ENCODE assay signal across 9 cellular contexts in genomic region chr12:64660237-64661018, GRCh38.
A peak's percentile ranks its signal among the peaks of the same experiment; 100 is the strongest.
DNase-seq lines count a peak whose midpoint lies in the region; ATAC-seq lines count a peak whose summit lies in the region.
"Had no signal": no experiment of that assay in that cellular context is flagged by ENCODE, and none has a peak within 500 bp of the region (broad histone marks: within the 10 kb centered on the region; RNA-seq: fewer than 3 reads in every experiment).

No MANE protein-coding gene starts in this region.

- no peak for DNase-seq in superior temporal gyrus (ENCODE audit: extremely low spot score)
- DNase-seq in NCI-H2227 treated with DMSO at 0.1 percent for 48 hours (lab: John Stamatoyannopoulos, UW): no peak
- no peak for DNase-seq in AG20443 (ENCODE audit: low spot score)
- DNase-seq in AG08396 (ENCODE audit: low spot score): no peak
- DNase-seq: NCI-H1105 had no signal

- H3K4me1 Mint-ChIP-seq in dendritic cell treated with granulocyte-macrophage colony-stimulating factor and Interleukin-4, amounts not matched to agents 40 ng/mL and 50 ng/mL, for 4 days (ENCODE audit: low read depth): peaks cover 53% of the 10 kb centered on the region

- H3K27ac Mint-ChIP-seq in dendritic cell treated with granulocyte-macrophage colony-stimulating factor and Interleukin-4, amounts not matched to agents 40 ng/mL and 50 ng/mL, for 4 days: peak overlapping the region; percentile 74

- intact Hi-C loops in dendritic cell treated with granulocyte-macrophage colony-stimulating factor and Interleukin-4, amounts not matched to agents 40 ng/mL and 50 ng/mL, for 4 days (cut with micrococcal nuclease): no loop called here

- no peaks in the 10 kb centered on the region for H3K9me3 Mint-ChIP-seq in dendritic cell treated with granulocyte-macrophage colony-stimulating factor and Interleukin-4, amounts not matched to agents 40 ng/mL and 50 ng/mL, for 4 days

- no peaks in the 10 kb centered on the region for H3K27me3 Mint-ChIP-seq in dendritic cell treated with granulocyte-macrophage colony-stimulating factor and Interleukin-4, amounts not matched to agents 40 ng/mL and 50 ng/mL, for 4 days

- no peak overlapping the region for H3K4me3 Mint-ChIP-seq in dendritic cell treated with granulocyte-macrophage colony-stimulating factor and Interleukin-4, amounts not matched to agents 40 ng/mL and 50 ng/mL, for 4 days

- ATAC-seq in GM18502 (IDR thresholded peaks at IDR 0.05; ENCODE audit: poor library complexity, unreplicated experiment) (peak; percentile 54), GM19463 (IDR thresholded peaks at IDR 0.05; ENCODE audit: unreplicated experiment) (peak; percentile 76), HG03139 (IDR thresholded peaks at IDR 0.05; ENCODE audit: unreplicated experiment) (peak; percentile 51)

- H3K36me3 Mint-ChIP-seq in dendritic cell treated with granulocyte-macrophage colony-stimulating factor and Interleukin-4, amounts not matched to agents 40 ng/mL and 50 ng/mL, for 4 days (ENCODE audit: low read depth): peaks cover 34% of the 10 kb centered on the region
